ENCODE assay signal across 1 cellular context in the genomic region with DNA sequence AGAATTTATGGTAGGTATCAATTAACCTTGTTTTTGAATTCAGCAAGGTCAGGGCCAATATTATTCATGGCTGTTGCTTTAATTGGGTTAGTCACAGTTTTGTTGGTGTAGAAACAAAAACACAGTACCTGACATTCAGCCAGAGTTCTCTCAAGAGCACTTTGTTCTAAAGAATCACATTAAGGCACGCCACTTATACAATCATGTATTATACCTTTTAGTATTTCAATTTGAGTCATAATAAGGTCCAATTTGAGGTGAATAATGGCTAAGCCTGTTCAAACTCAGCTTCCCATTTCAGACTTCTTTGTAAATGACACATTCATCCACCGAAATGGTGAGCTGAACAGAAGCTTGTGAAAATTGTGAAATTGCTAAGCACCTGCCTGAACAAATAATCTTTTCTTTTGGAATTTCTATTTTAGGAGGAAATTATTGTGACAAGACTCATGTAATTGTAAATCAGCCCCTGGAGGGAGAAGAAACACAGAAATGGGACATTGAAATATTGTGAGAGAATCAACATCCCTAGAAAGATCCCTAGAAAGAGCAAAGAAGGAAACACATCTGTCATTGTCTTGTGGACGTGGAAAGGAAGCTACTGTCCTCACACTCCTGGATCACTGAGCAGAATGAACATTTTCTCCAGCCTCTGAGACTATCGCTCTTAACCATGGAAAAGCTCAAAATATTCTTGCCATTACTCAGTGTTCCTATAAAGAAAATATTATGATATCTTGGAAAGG.
TF ChIP-seq lines count a peak whose summit lies in the region.

No MANE protein-coding gene starts in this region.

TF ChIP-seq in HEK293, 187 proteins besides CTCF, POLR2A, EP300 and RAD21 (continued from another document):
- TF ChIP-seq, protein P1, sequence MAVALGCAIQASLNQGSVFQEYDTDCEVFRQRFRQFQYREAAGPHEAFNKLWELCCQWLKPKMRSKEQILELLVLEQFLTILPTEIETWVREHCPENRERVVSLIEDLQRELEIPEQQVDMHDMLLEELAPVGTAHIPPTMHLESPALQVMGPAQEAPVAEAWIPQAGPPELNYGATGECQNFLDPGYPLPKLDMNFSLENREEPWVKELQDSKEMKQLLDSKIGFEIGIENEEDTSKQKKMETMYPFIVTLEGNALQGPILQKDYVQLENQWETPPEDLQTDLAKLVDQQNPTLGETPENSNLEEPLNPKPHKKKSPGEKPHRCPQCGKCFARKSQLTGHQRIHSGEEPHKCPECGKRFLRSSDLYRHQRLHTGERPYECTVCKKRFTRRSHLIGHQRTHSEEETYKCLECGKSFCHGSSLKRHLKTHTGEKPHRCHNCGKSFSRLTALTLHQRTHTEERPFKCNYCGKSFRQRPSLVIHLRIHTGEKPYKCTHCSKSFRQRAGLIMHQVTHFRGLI (tag by site-specific recombination; IDR thresholded peaks at IDR 0.05) = no peak
